In the genomic region with DNA sequence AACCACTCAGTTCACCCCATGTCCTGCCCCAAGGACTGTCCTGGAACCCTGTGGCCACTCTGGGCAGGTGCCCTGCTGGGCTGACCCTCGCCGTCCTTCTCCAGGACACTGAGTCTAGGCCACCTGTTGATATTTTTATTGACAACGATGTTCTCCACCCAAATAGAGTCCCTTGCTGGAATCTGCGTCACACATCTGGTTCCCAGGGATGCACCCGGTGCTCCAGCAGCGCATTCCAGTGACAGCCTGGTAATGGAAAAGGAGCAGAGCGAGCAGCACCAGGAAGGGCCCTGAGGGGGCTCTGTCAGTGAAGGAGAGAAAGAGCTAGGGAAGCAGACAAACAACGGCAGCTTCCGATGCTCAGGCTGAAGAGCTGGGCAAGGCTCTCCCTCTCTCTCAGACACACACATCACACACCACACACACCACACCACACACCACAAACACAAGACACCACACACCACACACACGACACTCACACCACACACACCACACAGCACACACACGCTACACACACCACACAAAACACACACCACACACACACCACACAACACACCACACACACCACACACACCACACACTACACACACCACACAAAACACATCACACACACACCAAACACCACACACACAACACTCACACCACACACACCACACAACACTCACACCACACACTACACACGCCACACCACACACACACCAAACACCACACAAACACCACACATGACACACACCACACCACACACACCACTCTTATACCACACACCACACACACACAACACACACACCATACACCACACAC, we compare ENCODE assay signal across 13 cellular contexts.
A peak's percentile ranks its signal among the peaks of the same experiment; 100 is the strongest.
DNase-seq lines count a peak whose midpoint lies in the region; ATAC-seq and TF ChIP-seq lines count a peak whose summit lies in the region.
"Had no signal": no experiment of that assay in that cellular context is flagged by ENCODE, and none has a peak within 500 bp of the region (broad histone marks: within the 10 kb centered on the region; RNA-seq: fewer than 3 reads in every experiment).

No MANE protein-coding gene starts in this region.

- intact Hi-C loops in right lobe of liver (cut with DNase I), result no loop called here

- no peak for TF ChIP-seq CTCF in right lobe of liver (IDR thresholded peaks at IDR 0.05)

- H3K27me3 Mint-ChIP-seq in activated CD8-positive, alpha-beta T cell treated with anti-CD3 and anti-CD28 coated beads, Interleukin-2, amount 10 ng/mL, durations not matched to agents 7 days and 5 days (ENCODE audit: low read depth), result no peaks in the 10 kb centered on the region
- H3K27me3 Mint-ChIP-seq: IgD-negative memory B cell had no signal

- no peaks in the 10 kb centered on the region for H3K4me1 ChIP-seq in right lobe of liver
- H3K4me1 ChIP-seq: tibial nerve had no signal

- H3K9me3 Mint-ChIP-seq in activated CD8-positive, alpha-beta T cell treated with anti-CD3 and anti-CD28 coated beads, Interleukin-2, amount 10 ng/mL, durations not matched to agents 7 days and 5 days (ENCODE audit: insufficient read depth), result peaks cover 6% of the 10 kb centered on the region

- no peak overlapping the region for H3K27ac ChIP-seq in right lobe of liver

- no peak overlapping the region for H3K27ac Mint-ChIP-seq in activated CD8-positive, alpha-beta T cell treated with anti-CD3 and anti-CD28 coated beads, Interleukin-2, amount 10 ng/mL, durations not matched to agents 7 days and 5 days
- H3K27ac Mint-ChIP-seq: IgD-negative memory B cell; naive thymus-derived CD8-positive, alpha-beta T cell had no signal

- no peaks in the 10 kb centered on the region for H3K27me3 ChIP-seq in right lobe of liver
- H3K27me3 ChIP-seq: tibial nerve had no signal

- 86% methylated on average over 4 of the region's 12 CpGs for WGBS in right lobe of liver (ENCODE audit: insufficient coverage, low coverage, low lambda C conversion rate, missing lambda C conversion rate)

- DNase-seq in NCI-H1105 treated with DMSO at 0.1 percent for 48 hours (lab: John Stamatoyannopoulos, UW), result peak; percentile 16
- DNase-seq in NCI-H1105 (lab: John Stamatoyannopoulos, UW), result no peak
- DNase-seq in HT1080 (ENCODE audit: low read depth), result peak; percentile 21
- DNase-seq in activated CD8-positive, alpha-beta T cell treated with anti-CD3 and anti-CD28 coated beads, Interleukin-2, amount 10 ng/mL, durations not matched to agents 7 days and 5 days, result no peak
- no peak for DNase-seq in right lobe of liver
- no peak for DNase-seq in NCI-H1436 (lab: John Stamatoyannopoulos, UW)
- DNase-seq: central memory CD4-positive, alpha-beta T cell; naive thymus-derived CD8-positive, alpha-beta T cell; stimulated activated CD4-positive, alpha-beta T cell treated with anti-CD3 and anti-CD28 coated beads, Interleukin-2, amount 100 ng/mL, for 48 hours had no signal

- POLR2A ChIA-PET in activated CD8-positive, alpha-beta T cell treated with anti-CD3 and anti-CD28 coated beads, Interleukin-2, amount 10 ng/mL, durations not matched to agents 7 days and 5 days (lab: Charles Lee), result no interaction called here

- H3K4me3 ChIP-seq in right lobe of liver, result no peak overlapping the region
- H3K4me3 ChIP-seq: tibial nerve had no signal

- TF ChIP-seq POLR2A in right lobe of liver (IDR thresholded peaks at IDR 0.05), result no peak

- no peaks in the 10 kb centered on the region for H3K9me3 ChIP-seq in right lobe of liver

- H3K36me3 ChIP-seq in right lobe of liver, result no peaks in the 10 kb centered on the region
- H3K36me3 ChIP-seq: tibial nerve had no signal

- H3K4me1 Mint-ChIP-seq in activated CD8-positive, alpha-beta T cell treated with anti-CD3 and anti-CD28 coated beads, Interleukin-2, amount 10 ng/mL, durations not matched to agents 7 days and 5 days (ENCODE audit: low read depth), result no peaks in the 10 kb centered on the region

- CTCF ChIA-PET in activated CD8-positive, alpha-beta T cell treated with anti-CD3 and anti-CD28 coated beads, Interleukin-2, amount 10 ng/mL, durations not matched to agents 7 days and 5 days (lab: Charles Lee), result no interaction called here

- no peaks in the 10 kb centered on the region for H3K36me3 Mint-ChIP-seq in activated CD8-positive, alpha-beta T cell treated with anti-CD3 and anti-CD28 coated beads, Interleukin-2, amount 10 ng/mL, durations not matched to agents 7 days and 5 days (ENCODE audit: low read depth)
- H3K36me3 Mint-ChIP-seq: IgD-negative memory B cell had no signal

- ATAC-seq in activated CD8-positive, alpha-beta T cell treated with anti-CD3 and anti-CD28 coated beads, Interleukin-2, amount 10 ng/mL, durations not matched to agents 7 days and 5 days, result peak; percentile 51
- ATAC-seq in right lobe of liver, result peak in 3 of 4 donors; percentile 10 to 30 (median 28)
- no peak for ATAC-seq in HG03432 (IDR thresholded peaks at IDR 0.05; ENCODE audit: unreplicated experiment)
- ATAC-seq in GM21786 (IDR thresholded peaks at IDR 0.05; ENCODE audit: unreplicated experiment), result no peak
- ATAC-seq: naive thymus-derived CD8-positive, alpha-beta T cell had no signal

- H3K4me3 Mint-ChIP-seq in activated CD8-positive, alpha-beta T cell treated with anti-CD3 and anti-CD28 coated beads, Interleukin-2, amount 10 ng/mL, durations not matched to agents 7 days and 5 days, result peak overlapping the region; percentile 17
- H3K4me3 Mint-ChIP-seq: IgD-negative memory B cell; naive thymus-derived CD8-positive, alpha-beta T cell had no signal

Comparison
In these comparisons a context has a peak if more than half of its experiments do, and no peak if none do; other contexts are left out.
1. DNase-seq: peak in NCI-H1105 treated with DMSO at 0.1 percent for 48 hours (single experiment) and HT1080 (single experiment); none in NCI-H1105 (single experiment), activated CD8-positive, alpha-beta T cell treated with anti-CD3 and anti-CD28 coated beads, Interleukin-2, amount 10 ng/mL, durations not matched to agents 7 days and 5 days (single experiment), right lobe of liver (0 of 3) and NCI-H1436 (single experiment).
2. ATAC-seq: peak in activated CD8-positive, alpha-beta T cell treated with anti-CD3 and anti-CD28 coated beads, Interleukin-2, amount 10 ng/mL, durations not matched to agents 7 days and 5 days (single experiment) and right lobe of liver (3 of 4); none in HG03432 (single experiment) and GM21786 (single experiment).